In genomic region chr4:61254406-61254805, GRCh38 we compare ENCODE assay signal across 15 cellular contexts. TPM values are rescaled to one million over a fixed set of nuclear protein-coding genes. Genes with fewer than 3 reads are reported as not detected.
"Had no signal": no experiment of that assay in that cellular context is flagged by ENCODE, and none has a peak within 500 bp of the region (broad histone marks: within the 10 kb centered on the region; RNA-seq: fewer than 3 reads in every experiment).

No MANE protein-coding gene starts in this region.

- H3K36me3 ChIP-seq: ascending aorta, cardiac muscle cell, esophagus squamous epithelium, transverse colon, vagina had no signal

- H3K4me1 ChIP-seq: ascending aorta, transverse colon, vagina had no signal

- DNase-seq: activated CD4-positive, alpha-beta T cell treated with anti-CD3 and anti-CD28 coated beads, Interleukin-2, amount 50 U/mL, for 4 hours; activated CD4-positive, CD25-positive, alpha-beta regulatory T cell treated with anti-CD3 and anti-CD28 coated beads, Interleukin-2, amount 50 U/mL, for 72 hours; activated naive CD4-positive, alpha-beta T cell treated with anti-CD3 and anti-CD28 coated beads for 36 hours; activated T-cell treated with anti-CD3 and anti-CD28 coated beads for 4 hours; esophagus squamous epithelium; kidney glomerular epithelial cell; mesendoderm; stimulated activated CD4-positive, alpha-beta T cell treated with anti-CD3 and anti-CD28 coated beads, Interleukin-4, amount 100 ng/mL, for 24 hours; stimulated activated naive CD4-positive, alpha-beta T cell; T-helper 9 cell; transverse colon had no signal

- ATAC-seq: natural killer cell treated with Interleukin-12 subunit alpha and Interleukin-12 subunit beta and Interleukin-15 and Interleukin-18, amount 100 ng/mL, for 72 hours had no signal

- H3K27ac ChIP-seq: ascending aorta, cardiac muscle cell, esophagus squamous epithelium, transverse colon, vagina had no signal

- H3K27me3 ChIP-seq: ascending aorta, cardiac muscle cell, esophagus squamous epithelium, transverse colon, vagina had no signal

- H3K4me3 ChIP-seq: ascending aorta, cardiac muscle cell, esophagus squamous epithelium, transverse colon, vagina had no signal

- H3K9me3 ChIP-seq: ascending aorta, esophagus squamous epithelium, transverse colon, vagina had no signal

RNA-seq across cellular contexts. Expression of gene ADGRL3, which starts 54.3 kb away (rescaled TPM):
- total RNA-seq: activated naive CD4-positive, alpha-beta T cell treated with anti-CD3 and anti-CD28 coated beads for 36 hours; natural killer cell treated with Interleukin-12 subunit alpha and Interleukin-12 subunit beta and Interleukin-15 and Interleukin-18, amount 100 ng/mL, for 72 hours had no signal
